3 cellular contexts compared by ENCODE assay signal in the genomic region with DNA sequence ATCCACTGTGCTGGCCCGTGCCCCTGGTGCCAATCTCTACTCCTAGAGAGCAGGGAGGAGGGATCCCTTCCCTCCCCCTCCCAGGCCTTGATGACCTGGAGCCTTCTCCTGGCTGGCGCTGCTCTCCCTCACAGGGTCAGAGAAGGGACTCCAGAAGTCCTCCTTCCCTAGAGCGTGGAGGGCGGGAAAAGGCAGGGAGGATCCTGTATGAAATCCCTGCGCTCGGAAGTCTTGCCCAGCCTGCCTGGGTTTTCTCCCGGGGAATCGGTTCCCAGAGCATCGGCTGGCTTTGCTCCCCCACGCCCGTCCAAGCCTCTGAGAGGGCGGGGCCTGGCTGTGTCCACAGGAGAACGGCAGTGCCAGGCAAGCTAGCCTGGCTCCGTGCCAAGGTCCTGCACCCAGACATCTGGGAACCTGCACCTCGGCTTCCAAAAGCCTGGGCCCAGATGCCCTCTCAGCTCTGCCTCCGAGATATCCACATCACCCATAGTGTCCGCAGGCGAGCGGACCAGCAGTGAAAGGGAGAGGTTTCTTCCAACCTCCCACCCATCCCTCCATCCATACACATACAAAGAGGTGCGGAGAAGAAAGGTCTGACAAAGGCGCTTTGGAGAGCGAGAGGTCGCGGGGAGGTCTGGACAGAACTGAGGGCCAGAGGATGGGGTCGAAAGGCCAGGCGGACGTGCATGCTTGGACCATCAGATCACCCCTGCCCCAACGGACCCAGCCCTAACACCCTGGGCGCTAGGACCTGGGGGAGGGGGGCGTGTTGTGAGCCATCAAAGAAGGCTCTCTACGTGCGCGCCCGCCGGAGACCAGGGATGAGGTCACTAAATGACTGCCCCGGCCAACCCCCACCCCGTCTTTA.
TF ChIP-seq lines count a peak whose summit lies in the region.

No MANE protein-coding gene starts in this region.

TF ChIP-seq in A549, 52 proteins besides CTCF, POLR2A, EP300 and RAD21:
- TF ChIP-seq, protein P1, sequence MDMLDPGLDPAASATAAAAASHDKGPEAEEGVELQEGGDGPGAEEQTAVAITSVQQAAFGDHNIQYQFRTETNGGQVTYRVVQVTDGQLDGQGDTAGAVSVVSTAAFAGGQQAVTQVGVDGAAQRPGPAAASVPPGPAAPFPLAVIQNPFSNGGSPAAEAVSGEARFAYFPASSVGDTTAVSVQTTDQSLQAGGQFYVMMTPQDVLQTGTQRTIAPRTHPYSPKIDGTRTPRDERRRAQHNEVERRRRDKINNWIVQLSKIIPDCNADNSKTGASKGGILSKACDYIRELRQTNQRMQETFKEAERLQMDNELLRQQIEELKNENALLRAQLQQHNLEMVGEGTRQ (IDR thresholded peaks at IDR 0.05) = no peak
- TF ChIP-seq NPAS2 (CRISPR knock-in tag; IDR thresholded peaks at IDR 0.05; ENCODE audit: borderline replicate concordance) (no peak), POLR2AphosphoS2 (conservative IDR thresholded peaks at IDR 0.05; ENCODE audit: low read length) (no peak)
- TF ChIP-seq, protein P2, sequence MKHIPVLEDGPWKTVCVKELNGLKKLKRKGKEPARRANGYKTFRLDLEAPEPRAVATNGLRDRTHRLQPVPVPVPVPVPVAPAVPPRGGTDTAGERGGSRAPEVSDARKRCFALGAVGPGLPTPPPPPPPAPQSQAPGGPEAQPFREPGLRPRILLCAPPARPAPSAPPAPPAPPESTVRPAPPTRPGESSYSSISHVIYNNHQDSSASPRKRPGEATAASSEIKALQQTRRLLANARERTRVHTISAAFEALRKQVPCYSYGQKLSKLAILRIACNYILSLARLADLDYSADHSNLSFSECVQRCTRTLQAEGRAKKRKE (CRISPR knock-in tag; IDR thresholded peaks at IDR 0.05; ENCODE audit: low read depth) = no peak
TF ChIP-seq in A549: peak in this region for 0.

TF ChIP-seq in HEK293, 187 proteins besides CTCF, POLR2A, EP300 and RAD21 (continues in another document):
- TF ChIP-seq GLIS1 (tag by site-specific recombination; IDR thresholded peaks at IDR 0.05) (peak; percentile 51), ZNF132 (tag by site-specific recombination; IDR thresholded peaks at IDR 0.05; ENCODE audit: borderline replicate concordance) (no peak), ZSCAN23 (tag by site-specific recombination; IDR thresholded peaks at IDR 0.05) (no peak), KLF9 (tag by site-specific recombination; IDR thresholded peaks at IDR 0.05; ENCODE audit: low read depth) (peak; percentile 95), ZNF624 (tag by site-specific recombination; IDR thresholded peaks at IDR 0.05) (no peak), ZNF324 (tag by site-specific recombination; IDR thresholded peaks at IDR 0.05) (peak; percentile 8; the same call in 1 of the 2 replicates), ZNF623 (tag by site-specific recombination; IDR thresholded peaks at IDR 0.05) (no peak), ZNF23 (tag by site-specific recombination; IDR thresholded peaks at IDR 0.05; ENCODE audit: borderline replicate concordance) (no peak), HOXA7 (CRISPR knock-in tag; IDR thresholded peaks at IDR 0.05; ENCODE audit: borderline replicate concordance) (no peak), ZNF184 (tag by site-specific recombination; IDR thresholded peaks at IDR 0.05) (peak; percentile 44; the same call in 1 of the 2 replicates), ZFHX2 (tag by site-specific recombination; conservative IDR thresholded peaks at IDR 0.05) (peak; percentile 58), ZBTB48 (tag by site-specific recombination; IDR thresholded peaks at IDR 0.05) (peak; percentile 87), EGR2 (tag by site-specific recombination; IDR thresholded peaks at IDR 0.05; ENCODE audit: low read depth) (no peak)
- TF ChIP-seq, protein P3, sequence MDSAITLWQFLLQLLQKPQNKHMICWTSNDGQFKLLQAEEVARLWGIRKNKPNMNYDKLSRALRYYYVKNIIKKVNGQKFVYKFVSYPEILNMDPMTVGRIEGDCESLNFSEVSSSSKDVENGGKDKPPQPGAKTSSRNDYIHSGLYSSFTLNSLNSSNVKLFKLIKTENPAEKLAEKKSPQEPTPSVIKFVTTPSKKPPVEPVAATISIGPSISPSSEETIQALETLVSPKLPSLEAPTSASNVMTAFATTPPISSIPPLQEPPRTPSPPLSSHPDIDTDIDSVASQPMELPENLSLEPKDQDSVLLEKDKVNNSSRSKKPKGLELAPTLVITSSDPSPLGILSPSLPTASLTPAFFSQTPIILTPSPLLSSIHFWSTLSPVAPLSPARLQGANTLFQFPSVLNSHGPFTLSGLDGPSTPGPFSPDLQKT (IDR thresholded peaks at IDR 0.05; ENCODE audit: borderline replicate concordance, low read depth, low read length) = no peak
- TF ChIP-seq, protein P4, sequence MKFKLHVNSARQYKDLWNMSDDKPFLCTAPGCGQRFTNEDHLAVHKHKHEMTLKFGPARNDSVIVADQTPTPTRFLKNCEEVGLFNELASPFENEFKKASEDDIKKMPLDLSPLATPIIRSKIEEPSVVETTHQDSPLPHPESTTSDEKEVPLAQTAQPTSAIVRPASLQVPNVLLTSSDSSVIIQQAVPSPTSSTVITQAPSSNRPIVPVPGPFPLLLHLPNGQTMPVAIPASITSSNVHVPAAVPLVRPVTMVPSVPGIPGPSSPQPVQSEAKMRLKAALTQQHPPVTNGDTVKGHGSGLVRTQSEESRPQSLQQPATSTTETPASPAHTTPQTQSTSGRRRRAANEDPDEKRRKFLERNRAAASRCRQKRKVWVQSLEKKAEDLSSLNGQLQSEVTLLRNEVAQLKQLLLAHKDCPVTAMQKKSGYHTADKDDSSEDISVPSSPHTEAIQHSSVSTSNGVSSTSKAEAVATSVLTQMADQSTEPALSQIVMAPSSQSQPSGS (tag by site-specific recombination; IDR thresholded peaks at IDR 0.05; ENCODE audit: low read depth) = peak; percentile 87
- TF ChIP-seq, protein P5, sequence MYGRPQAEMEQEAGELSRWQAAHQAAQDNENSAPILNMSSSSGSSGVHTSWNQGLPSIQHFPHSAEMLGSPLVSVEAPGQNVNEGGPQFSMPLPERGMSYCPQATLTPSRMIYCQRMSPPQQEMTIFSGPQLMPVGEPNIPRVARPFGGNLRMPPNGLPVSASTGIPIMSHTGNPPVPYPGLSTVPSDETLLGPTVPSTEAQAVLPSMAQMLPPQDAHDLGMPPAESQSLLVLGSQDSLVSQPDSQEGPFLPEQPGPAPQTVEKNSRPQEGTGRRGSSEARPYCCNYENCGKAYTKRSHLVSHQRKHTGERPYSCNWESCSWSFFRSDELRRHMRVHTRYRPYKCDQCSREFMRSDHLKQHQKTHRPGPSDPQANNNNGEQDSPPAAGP (tag by site-specific recombination; IDR thresholded peaks at IDR 0.05) = peak; percentile 64
- TF ChIP-seq, protein P6, sequence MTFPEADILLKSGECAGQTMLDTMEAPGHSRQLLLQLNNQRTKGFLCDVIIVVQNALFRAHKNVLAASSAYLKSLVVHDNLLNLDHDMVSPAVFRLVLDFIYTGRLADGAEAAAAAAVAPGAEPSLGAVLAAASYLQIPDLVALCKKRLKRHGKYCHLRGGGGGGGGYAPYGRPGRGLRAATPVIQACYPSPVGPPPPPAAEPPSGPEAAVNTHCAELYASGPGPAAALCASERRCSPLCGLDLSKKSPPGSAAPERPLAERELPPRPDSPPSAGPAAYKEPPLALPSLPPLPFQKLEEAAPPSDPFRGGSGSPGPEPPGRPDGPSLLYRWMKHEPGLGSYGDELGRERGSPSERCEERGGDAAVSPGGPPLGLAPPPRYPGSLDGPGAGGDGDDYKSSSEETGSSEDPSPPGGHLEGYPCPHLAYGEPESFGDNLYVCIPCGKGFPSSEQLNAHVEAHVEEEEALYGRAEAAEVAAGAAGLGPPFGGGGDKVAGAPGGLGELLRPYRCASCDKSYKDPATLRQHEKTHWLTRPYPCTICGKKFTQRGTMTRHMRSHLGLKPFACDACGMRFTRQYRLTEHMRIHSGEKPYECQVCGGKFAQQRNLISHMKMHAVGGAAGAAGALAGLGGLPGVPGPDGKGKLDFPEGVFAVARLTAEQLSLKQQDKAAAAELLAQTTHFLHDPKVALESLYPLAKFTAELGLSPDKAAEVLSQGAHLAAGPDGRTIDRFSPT (tag by site-specific recombination; IDR thresholded peaks at IDR 0.05) = peak; percentile 71
- TF ChIP-seq, protein P7, sequence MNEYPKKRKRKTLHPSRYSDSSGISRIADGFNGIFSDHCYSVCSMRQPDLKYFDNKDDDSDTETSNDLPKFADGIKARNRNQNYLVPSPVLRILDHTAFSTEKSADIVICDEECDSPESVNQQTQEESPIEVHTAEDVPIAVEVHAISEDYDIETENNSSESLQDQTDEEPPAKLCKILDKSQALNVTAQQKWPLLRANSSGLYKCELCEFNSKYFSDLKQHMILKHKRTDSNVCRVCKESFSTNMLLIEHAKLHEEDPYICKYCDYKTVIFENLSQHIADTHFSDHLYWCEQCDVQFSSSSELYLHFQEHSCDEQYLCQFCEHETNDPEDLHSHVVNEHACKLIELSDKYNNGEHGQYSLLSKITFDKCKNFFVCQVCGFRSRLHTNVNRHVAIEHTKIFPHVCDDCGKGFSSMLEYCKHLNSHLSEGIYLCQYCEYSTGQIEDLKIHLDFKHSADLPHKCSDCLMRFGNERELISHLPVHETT (tag by site-specific recombination; IDR thresholded peaks at IDR 0.05) = peak; percentile 83

TF ChIP-seq in HepG2, 621 proteins besides CTCF, POLR2A, EP300 and RAD21 (continues in another document):
- TF ChIP-seq, protein P8, sequence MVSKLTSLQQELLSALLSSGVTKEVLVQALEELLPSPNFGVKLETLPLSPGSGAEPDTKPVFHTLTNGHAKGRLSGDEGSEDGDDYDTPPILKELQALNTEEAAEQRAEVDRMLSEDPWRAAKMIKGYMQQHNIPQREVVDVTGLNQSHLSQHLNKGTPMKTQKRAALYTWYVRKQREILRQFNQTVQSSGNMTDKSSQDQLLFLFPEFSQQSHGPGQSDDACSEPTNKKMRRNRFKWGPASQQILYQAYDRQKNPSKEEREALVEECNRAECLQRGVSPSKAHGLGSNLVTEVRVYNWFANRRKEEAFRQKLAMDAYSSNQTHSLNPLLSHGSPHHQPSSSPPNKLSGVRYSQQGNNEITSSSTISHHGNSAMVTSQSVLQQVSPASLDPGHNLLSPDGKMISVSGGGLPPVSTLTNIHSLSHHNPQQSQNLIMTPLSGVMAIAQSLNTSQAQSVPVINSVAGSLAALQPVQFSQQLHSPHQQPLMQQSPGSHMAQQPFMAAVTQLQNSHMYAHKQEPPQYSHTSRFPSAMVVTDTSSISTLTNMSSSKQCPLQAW (CRISPR knock-in tag; IDR thresholded peaks at IDR 0.05) = 0 out of 2 replicates have a peak, but pooled peaks have one; percentile 33
- peak; percentile 88 for TF ChIP-seq ZNF766 (CRISPR knock-in tag; IDR thresholded peaks at IDR 0.05; ENCODE audit: borderline replicate concordance)
- TF ChIP-seq, protein P9, sequence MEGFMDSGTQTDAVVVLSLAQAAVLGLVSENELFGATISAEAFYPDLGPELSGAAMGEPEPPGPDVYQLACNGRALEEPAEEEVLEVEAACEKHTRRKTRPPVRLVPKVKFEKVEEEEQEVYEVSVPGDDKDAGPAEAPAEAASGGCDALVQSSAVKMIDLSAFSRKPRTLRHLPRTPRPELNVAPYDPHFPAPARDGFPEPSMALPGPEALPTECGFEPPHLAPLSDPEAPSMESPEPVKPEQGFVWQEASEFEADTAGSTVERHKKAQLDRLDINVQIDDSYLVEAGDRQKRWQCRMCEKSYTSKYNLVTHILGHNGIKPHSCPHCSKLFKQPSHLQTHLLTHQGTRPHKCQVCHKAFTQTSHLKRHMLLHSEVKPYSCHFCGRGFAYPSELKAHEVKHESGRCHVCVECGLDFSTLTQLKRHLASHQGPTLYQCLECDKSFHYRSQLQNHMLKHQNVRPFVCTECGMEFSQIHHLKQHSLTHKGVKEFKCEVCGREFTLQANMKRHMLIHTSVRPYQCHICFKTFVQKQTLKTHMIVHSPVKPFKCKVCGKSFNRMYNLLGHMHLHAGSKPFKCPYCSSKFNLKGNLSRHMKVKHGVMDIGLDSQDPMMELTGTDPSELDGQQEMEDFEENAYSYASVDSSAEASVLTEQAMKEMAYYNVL (CRISPR knock-in tag; IDR thresholded peaks at IDR 0.05; ENCODE audit: borderline replicate concordance) = peak; percentile 60; the same call in 1 of the 2 replicates
- peak; percentile 42 for TF ChIP-seq ZNF501 (CRISPR knock-in tag; IDR thresholded peaks at IDR 0.05)
- TF ChIP-seq, protein P10, sequence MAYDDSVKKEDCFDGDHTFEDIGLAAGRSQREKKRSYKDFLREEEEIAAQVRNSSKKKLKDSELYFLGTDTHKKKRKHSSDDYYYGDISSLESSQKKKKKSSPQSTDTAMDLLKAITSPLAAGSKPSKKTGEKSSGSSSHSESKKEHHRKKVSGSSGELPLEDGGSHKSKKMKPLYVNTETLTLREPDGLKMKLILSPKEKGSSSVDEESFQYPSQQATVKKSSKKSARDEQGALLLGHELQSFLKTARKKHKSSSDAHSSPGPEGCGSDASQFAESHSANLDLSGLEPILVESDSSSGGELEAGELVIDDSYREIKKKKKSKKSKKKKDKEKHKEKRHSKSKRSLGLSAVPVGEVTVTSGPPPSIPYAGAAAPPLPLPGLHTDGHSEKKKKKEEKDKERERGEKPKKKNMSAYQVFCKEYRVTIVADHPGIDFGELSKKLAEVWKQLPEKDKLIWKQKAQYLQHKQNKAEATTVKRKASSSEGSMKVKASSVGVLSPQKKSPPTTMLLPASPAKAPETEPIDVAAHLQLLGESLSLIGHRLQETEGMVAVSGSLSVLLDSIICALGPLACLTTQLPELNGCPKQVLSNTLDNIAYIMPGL (CRISPR knock-in tag; IDR thresholded peaks at IDR 0.05; ENCODE audit: borderline replicate concordance in 1 of 2, low read depth in 1 of 2) = 0 out of 4 replicates have a peak, but pooled peaks of 1 of the 2 experiments have one; percentile 9
- TF ChIP-seq, protein P11, sequence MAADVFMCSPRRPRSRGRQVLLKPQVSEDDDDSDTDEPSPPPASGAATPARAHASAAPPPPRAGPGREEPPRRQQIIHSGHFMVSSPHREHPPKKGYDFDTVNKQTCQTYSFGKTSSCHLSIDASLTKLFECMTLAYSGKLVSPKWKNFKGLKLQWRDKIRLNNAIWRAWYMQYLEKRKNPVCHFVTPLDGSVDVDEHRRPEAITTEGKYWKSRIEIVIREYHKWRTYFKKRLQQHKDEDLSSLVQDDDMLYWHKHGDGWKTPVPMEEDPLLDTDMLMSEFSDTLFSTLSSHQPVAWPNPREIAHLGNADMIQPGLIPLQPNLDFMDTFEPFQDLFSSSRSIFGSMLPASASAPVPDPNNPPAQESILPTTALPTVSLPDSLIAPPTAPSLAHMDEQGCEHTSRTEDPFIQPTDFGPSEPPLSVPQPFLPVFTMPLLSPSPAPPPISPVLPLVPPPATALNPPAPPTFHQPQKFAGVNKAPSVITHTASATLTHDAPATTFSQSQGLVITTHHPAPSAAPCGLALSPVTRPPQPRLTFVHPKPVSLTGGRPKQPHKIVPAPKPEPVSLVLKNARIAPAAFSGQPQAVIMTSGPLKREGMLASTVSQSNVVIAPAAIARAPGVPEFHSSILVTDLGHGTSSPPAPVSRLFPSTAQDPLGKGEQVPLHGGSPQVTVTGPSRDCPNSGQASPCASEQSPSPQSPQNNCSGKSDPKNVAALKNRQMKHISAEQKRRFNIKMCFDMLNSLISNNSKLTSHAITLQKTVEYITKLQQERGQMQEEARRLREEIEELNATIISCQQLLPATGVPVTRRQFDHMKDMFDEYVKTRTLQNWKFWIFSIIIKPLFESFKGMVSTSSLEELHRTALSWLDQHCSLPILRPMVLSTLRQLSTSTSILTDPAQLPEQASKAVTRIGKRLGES (CRISPR knock-in tag; IDR thresholded peaks at IDR 0.05; ENCODE audit: borderline replicate concordance) = no peak
- TF ChIP-seq MTA1 (CRISPR knock-in tag; IDR thresholded peaks at IDR 0.05; ENCODE audit: borderline replicate concordance) = peak; percentile 51; the same call in 1 of the 2 replicates
- TF ChIP-seq, protein P12, sequence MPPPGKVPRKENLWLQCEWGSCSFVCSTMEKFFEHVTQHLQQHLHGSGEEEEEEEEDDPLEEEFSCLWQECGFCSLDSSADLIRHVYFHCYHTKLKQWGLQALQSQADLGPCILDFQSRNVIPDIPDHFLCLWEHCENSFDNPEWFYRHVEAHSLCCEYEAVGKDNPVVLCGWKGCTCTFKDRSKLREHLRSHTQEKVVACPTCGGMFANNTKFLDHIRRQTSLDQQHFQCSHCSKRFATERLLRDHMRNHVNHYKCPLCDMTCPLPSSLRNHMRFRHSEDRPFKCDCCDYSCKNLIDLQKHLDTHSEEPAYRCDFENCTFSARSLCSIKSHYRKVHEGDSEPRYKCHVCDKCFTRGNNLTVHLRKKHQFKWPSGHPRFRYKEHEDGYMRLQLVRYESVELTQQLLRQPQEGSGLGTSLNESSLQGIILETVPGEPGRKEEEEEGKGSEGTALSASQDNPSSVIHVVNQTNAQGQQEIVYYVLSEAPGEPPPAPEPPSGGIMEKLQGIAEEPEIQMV (CRISPR knock-in tag; IDR thresholded peaks at IDR 0.05; ENCODE audit: low read depth) = no peak
- peak; percentile 23 for TF ChIP-seq TEAD3 (CRISPR knock-in tag; optimal IDR thresholded peaks at IDR 0.05; ENCODE audit: borderline replicate concordance)
- TF ChIP-seq ZMYM3 (CRISPR knock-in tag; IDR thresholded peaks at IDR 0.05) = no peak
